In the genomic region with DNA sequence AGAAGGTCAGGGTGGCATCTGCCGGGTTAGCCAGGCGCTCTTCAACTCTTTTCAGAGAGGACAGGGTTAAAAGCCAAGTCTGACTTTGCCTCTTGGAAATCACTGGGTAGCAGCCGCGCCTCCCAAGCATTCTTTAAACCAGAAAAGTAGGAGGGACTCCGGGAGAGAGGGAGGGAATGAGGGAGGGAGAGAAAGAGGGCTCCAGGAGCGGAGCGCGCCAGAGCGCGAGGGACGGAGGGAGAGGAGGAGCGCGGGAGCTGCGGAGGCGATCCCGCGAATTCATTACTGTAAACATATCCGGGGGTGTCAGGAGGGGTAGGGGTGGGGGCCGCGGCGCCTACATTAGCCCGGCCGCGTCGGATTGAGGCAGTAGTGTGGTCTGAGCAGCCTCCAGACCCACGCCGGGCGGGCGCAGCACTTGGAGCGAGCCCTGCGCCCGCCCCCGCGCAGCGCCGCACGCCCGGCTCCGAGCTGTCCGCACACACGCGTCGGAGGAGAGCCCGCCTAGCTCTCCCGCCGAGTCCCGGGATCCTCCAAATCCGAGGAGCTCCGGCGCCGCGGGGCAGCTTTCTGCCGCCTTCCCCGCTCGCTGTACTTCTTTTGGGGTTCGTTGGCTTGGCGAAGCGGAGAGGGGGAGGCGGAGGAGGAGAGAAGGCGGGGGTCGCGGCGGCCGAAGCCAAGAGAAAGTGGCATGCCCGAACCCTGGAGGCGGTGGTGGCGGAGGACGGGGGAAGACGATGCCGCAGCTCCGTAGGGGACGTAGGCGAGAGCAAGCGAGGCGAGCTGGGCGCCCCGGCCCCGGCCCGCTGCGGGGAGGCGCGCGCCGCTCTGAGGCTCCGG, we compare ENCODE assay signal across 7 cellular contexts. TPM values are rescaled to one million over a fixed set of nuclear protein-coding genes. Genes with fewer than 3 reads are reported as not detected.
DNase-seq lines count a peak whose midpoint lies in the region; ATAC-seq, FAIRE-seq and TF ChIP-seq lines count a peak whose summit lies in the region.

No MANE protein-coding gene starts in this region.

- H3K79me2 ChIP-seq in neural cell (replicated peaks; ENCODE audit: insufficient read depth, low read length), result peaks cover 14% of the 10 kb centered on the region

- no peaks in the 10 kb centered on the region for H4K20me1 ChIP-seq in neural cell (ENCODE audit: insufficient read depth)

- peak overlapping the region; percentile 43; the same call in 1 of the 2 replicates for H3K9ac ChIP-seq in HUES48 (ENCODE audit: low read depth, low read length)
- peak overlapping the region; percentile 64 for H3K9ac ChIP-seq in neural cell (ENCODE audit: low read length)

- H3K4me3 ChIP-seq in HUES48 (ENCODE audit: low read depth, low read length) (peak overlapping the region; percentile 79), neural cell (ENCODE audit: low read length) (peak overlapping the region; percentile 85)

- TF ChIP-seq EP300 in neural cell (conservative IDR thresholded peaks at IDR 0.05; ENCODE audit: poor library complexity, severe bottlenecking), result no peak

- H3K4me2 ChIP-seq in neural cell (ENCODE audit: low read length), result peak overlapping the region; percentile 81

- no peak overlapping the region for H2AFZ ChIP-seq in neural cell (ENCODE audit: low read depth, low read length)

- no peak for TF ChIP-seq RAD21 in neural cell (conservative IDR thresholded peaks at IDR 0.05)

- H3K27me3 ChIP-seq in HUES48 (ENCODE audit: control insufficient read depth, insufficient read depth, low read length) (peaks cover 74% of the 10 kb centered on the region), neural cell (ENCODE audit: insufficient read depth, low read depth, low read length) (peaks cover 57% of the 10 kb centered on the region)

- H3F3A ChIP-seq in neural cell (ENCODE audit: insufficient read depth, low read length, poor library complexity, severe bottlenecking), result peaks cover 6% of the 10 kb centered on the region

- ATAC-seq in SK-N-SH treated with all-trans-retinoic acid at 6 μM for 48 hours (peak; percentile 51), GM18519 (IDR thresholded peaks at IDR 0.05; ENCODE audit: low FRiP score, unreplicated experiment) (no peak), HG03354 (IDR thresholded peaks at IDR 0.05; ENCODE audit: poor library complexity, severe bottlenecking, unreplicated experiment) (no peak), GM19397 (IDR thresholded peaks at IDR 0.05; ENCODE audit: unreplicated experiment) (no peak)

- FAIRE-seq in frontal cortex (lab: Jason Lieb, UNC), result no peak

- H3K27ac ChIP-seq in HUES48 (ENCODE audit: low read depth, low read length) (peak overlapping the region; percentile 68), neural cell (ENCODE audit: low read length) (no peak overlapping the region)

- peaks cover 52% of the 10 kb centered on the region for H3K4me1 ChIP-seq in HUES48 (ENCODE audit: control insufficient read depth, insufficient read depth, low read length)

- H3K36me3 ChIP-seq in HUES48 (ENCODE audit: control insufficient read depth, insufficient read depth, low read length) (no peaks in the 10 kb centered on the region), neural cell (ENCODE audit: insufficient read depth, low read length) (no peaks in the 10 kb centered on the region)

- no peak for TF ChIP-seq CTCF in neural cell (IDR thresholded peaks at IDR 0.05; ENCODE audit: poor library complexity, severe bottlenecking)

- H3K9me3 ChIP-seq in HUES48 (ENCODE audit: control insufficient read depth, insufficient read depth, low read length) (no peaks in the 10 kb centered on the region), neural cell (ENCODE audit: low read length) (no peaks in the 10 kb centered on the region)

- DNase-seq in frontal cortex (ENCODE audit: low spot score in 2 of 2), result peak; percentile 35 to 55

- H3K9me2 ChIP-seq in neural cell (ENCODE audit: insufficient read depth, low read length), result no peaks in the 10 kb centered on the region

TF ChIP-seq in SK-N-SH treated with all-trans-retinoic acid at 6 μM for 48 hours, 23 proteins besides CTCF, POLR2A, EP300 and RAD21:
- no peak for TF ChIP-seq GLIS3 (CRISPR knock-in tag; IDR thresholded peaks at IDR 0.05)
- TF ChIP-seq ZNF8 (CRISPR knock-in tag; IDR thresholded peaks at IDR 0.05), result no peak
- no peak for TF ChIP-seq ZFP3 (CRISPR knock-in tag; IDR thresholded peaks at IDR 0.05)
- TF ChIP-seq, protein P1, sequence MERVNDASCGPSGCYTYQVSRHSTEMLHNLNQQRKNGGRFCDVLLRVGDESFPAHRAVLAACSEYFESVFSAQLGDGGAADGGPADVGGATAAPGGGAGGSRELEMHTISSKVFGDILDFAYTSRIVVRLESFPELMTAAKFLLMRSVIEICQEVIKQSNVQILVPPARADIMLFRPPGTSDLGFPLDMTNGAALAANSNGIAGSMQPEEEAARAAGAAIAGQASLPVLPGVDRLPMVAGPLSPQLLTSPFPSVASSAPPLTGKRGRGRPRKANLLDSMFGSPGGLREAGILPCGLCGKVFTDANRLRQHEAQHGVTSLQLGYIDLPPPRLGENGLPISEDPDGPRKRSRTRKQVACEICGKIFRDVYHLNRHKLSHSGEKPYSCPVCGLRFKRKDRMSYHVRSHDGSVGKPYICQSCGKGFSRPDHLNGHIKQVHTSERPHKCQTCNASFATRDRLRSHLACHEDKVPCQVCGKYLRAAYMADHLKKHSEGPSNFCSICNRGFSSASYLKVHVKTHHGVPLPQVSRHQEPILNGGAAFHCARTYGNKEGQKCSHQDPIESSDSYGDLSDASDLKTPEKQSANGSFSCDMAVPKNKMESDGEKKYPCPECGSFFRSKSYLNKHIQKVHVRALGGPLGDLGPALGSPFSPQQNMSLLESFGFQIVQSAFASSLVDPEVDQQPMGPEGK (CRISPR knock-in tag; IDR thresholded peaks at IDR 0.05; ENCODE audit: borderline replicate concordance), result no peak
- no peak for TF ChIP-seq OSR1 (CRISPR knock-in tag; IDR thresholded peaks at IDR 0.05)
- TF ChIP-seq ARNTL (CRISPR knock-in tag; IDR thresholded peaks at IDR 0.05; ENCODE audit: borderline replicate concordance, low read depth), result no peak
- no peak for TF ChIP-seq SNAI2 (CRISPR knock-in tag; IDR thresholded peaks at IDR 0.05)
- TF ChIP-seq RARB (CRISPR knock-in tag; IDR thresholded peaks at IDR 0.05), result no peak

TF ChIP-seq in neural cell, 6 proteins besides CTCF, POLR2A, EP300 and RAD21:
- TF ChIP-seq MXI1 (conservative IDR thresholded peaks at IDR 0.05; ENCODE audit: poor library complexity, severe bottlenecking) (peak; percentile 42), POLR2AphosphoS5 (IDR thresholded peaks at IDR 0.05) (no peak), SMC3 (conservative IDR thresholded peaks at IDR 0.05; ENCODE audit: poor library complexity) (peak; percentile 28)

RNA-seq across cellular contexts. Expression of a gene that starts 3.3 kb away (rescaled TPM):
- 84.0 TPM for total RNA-seq in frontal cortex
- 3.9 and 5.1 TPM in 2 replicates for polyA plus RNA-seq in neural cell
- polyA minus RNA-seq in neural cell, result 19.0 and 27.2 TPM in 2 replicates
